ENCODE assay signal across 7 cellular contexts in genomic region chr4:9152182-9153007, GRCh38. TPM values are rescaled to one million over a fixed set of nuclear protein-coding genes. Genes with fewer than 3 reads are reported as not detected.
DNase-seq lines count a peak whose midpoint lies in the region; ATAC-seq, FAIRE-seq and TF ChIP-seq lines count a peak whose summit lies in the region.
"Not testable (repeated sequence)": the region's sequence is repeated elsewhere in the genome, so short reads cannot be mapped to it uniquely, and the experiment has no call there.

No MANE protein-coding gene starts in this region.

- not testable (repeated sequence) for H3K9me2 ChIP-seq in Karpas-422 (replicated peaks; ENCODE audit: insufficient read depth, low read length)

- DNase-seq in Karpas-422 (peak; percentile 93), SK-MEL-5 (ENCODE audit: low read depth, low spot score) (peak; percentile 96), HepG2 (ENCODE audit: low spot score) (peak; percentile 95), spleen (peak; percentile 99)
- DNase-seq in activated T-helper 1 cell treated with anti-CD3 and anti-CD28 coated beads, Interleukin-2, amount 50 U/mL, for 16 hours (ENCODE audit: low read depth in 1 of 2, low spot score in 1 of 2), result peak; percentile 93 to 94

- peak in 1 of 2 experiments; percentile 53; a peak in 2 of 4 replicates for TF ChIP-seq POLR2A in HepG2 (IDR thresholded peaks at IDR 0.05; ENCODE audit: insufficient read depth in 1 of 2, low read depth in 2 of 2, low read length in 2 of 2)
- not testable (repeated sequence) for TF ChIP-seq POLR2A in spleen (IDR thresholded peaks at IDR 0.05)

- intact Hi-C loops in HepG2 (cut with micrococcal nuclease; ENCODE audit: unreplicated experiment); spleen (cut with DNase I; ENCODE audit: low total_unique reads): not testable (repeated sequence)

- not testable (repeated sequence) for TF ChIP-seq RAD21 in HepG2 (CRISPR knock-in tag; IDR thresholded peaks at IDR 0.05)

- TF ChIP-seq EP300 in HepG2 (IDR thresholded peaks at IDR 0.05; ENCODE audit: low read depth in 2 of 2, low read length in 2 of 2); HepG2 (CRISPR knock-in tag; IDR thresholded peaks at IDR 0.05; ENCODE audit: borderline replicate concordance): not testable (repeated sequence)

- not testable (repeated sequence) for H3K9me3 ChIP-seq in Karpas-422 (ENCODE audit: low read length); HepG2 (ENCODE audit: low read length); spleen

- not testable (repeated sequence) for H3K79me2 ChIP-seq in Karpas-422 (ENCODE audit: low read length); HepG2 (ENCODE audit: insufficient read depth, low read length)

- not testable (repeated sequence) for H3K4me3 ChIP-seq in Karpas-422 (ENCODE audit: low read length)
- H3K4me3 ChIP-seq in HepG2 (replicated peaks in 1 of 3; ENCODE audit: insufficient read depth in 1 of 3, low read depth in 2 of 3, low read length in 3 of 3) (peak overlapping the region; percentile 58 to 75 (median 72); a peak in 5 of 6 replicates), spleen (peak overlapping the region; percentile 58 to 94 (median 75))

- peak overlapping the region; percentile 32 for H3K4me2 ChIP-seq in Karpas-422 (ENCODE audit: low read depth, low read length, poor library complexity, severe bottlenecking)
- peak overlapping the region; percentile 77 for H3K4me2 ChIP-seq in HepG2 (ENCODE audit: low read depth, low read length)

- H3K27me3 ChIP-seq in Karpas-422 (ENCODE audit: low read length); HepG2 (ENCODE audit: control insufficient read depth in 1 of 2, insufficient read depth in 2 of 2, low read length in 2 of 2); spleen (replicated peaks in 1 of 7): not testable (repeated sequence)

- H2AFZ ChIP-seq in Karpas-422 (ENCODE audit: low read length); HepG2 (ENCODE audit: low read length): not testable (repeated sequence)

- H3K4me1 ChIP-seq in Karpas-422 (ENCODE audit: low read length), result not testable (repeated sequence)
- H3K4me1 ChIP-seq in HepG2 (ENCODE audit: insufficient read depth, low read length) (peaks cover 19% of the 10 kb centered on the region), spleen (peaks cover 0 to 15% (median 3%) of the 10 kb centered on the region in 6 donors)

- H3K27ac ChIP-seq in Karpas-422 (ENCODE audit: low read length), result not testable (repeated sequence)
- H3K27ac ChIP-seq in HepG2 (ENCODE audit: extremely low read length, insufficient read depth, low read length) (peak overlapping the region; percentile 81), spleen (peak overlapping the region; percentile 84 to 94 (median 90))

- not testable (repeated sequence) for H3K9ac ChIP-seq in Karpas-422 (ENCODE audit: low read length)
- H3K9ac ChIP-seq in HepG2 (ENCODE audit: insufficient read depth, low read depth, low read length), result peak overlapping the region; percentile 70

- not testable (repeated sequence) for H3K36me3 ChIP-seq in Karpas-422 (ENCODE audit: insufficient read depth, low read length); HepG2 (replicated peaks in 1 of 2; ENCODE audit: control insufficient read depth in 1 of 2, insufficient read depth in 2 of 2, low read length in 2 of 2); spleen

- CTCF ChIA-PET in HepG2 (lab: Yijun Ruan, JAX; ENCODE audit: low intra/inter-chr PET ratio, low total read pairs), result not testable (repeated sequence)

- FAIRE-seq in endometrium (lab: Jason Lieb, UNC) (peak; percentile 100), HepG2 (lab: Jason Lieb, UNC) (peak; percentile 28)

- not testable (repeated sequence) for H4K20me1 ChIP-seq in Karpas-422 (ENCODE audit: insufficient read depth, low read depth, low read length); HepG2 (ENCODE audit: insufficient read depth, low read length)

- ATAC-seq in GM18909 (IDR thresholded peaks at IDR 0.05; ENCODE audit: poor library complexity, unreplicated experiment) (peak; percentile 79), HepG2 (peak; percentile 92)

- TF ChIP-seq CTCF in HepG2 (CRISPR knock-in tag; IDR thresholded peaks at IDR 0.05); spleen (IDR thresholded peaks at IDR 0.05 in 8 of 11, conservative IDR thresholded peaks at IDR 0.05 in 3 of 11): not testable (repeated sequence)

- in situ Hi-C loops in SK-MEL-5 (cut with HindIII; ENCODE audit: low pct_unique_long_range_greater_than_20kb, low sequenced_read_pairs); HepG2 (cut with HindIII; ENCODE audit: extremely low pct_ligation_motif_present, low pct_unique_long_range_greater_than_20kb): not testable (repeated sequence)

- WGBS in HepG2 (ENCODE audit: low lambda C conversion rate), result 2% methylated on average over 15 of the region's 63 CpGs
- WGBS in spleen, 5 donors, result 1 to 7% (median 1%) methylated on average over 27 to 63 of the region's 63 CpGs

- POLR2A ChIA-PET in HepG2 (lab: Yijun Ruan, JAX), result interaction anchor here (0.8 to 1.6 kb wide), 3 partner anchors 539 to 968 kb away, joined by 3 to 4 read pairs (median 3); partner anchors contain the start of gene WDR1

- BruUV-seq in HepG2 (replicated peaks; lab: Mats Ljungman, UMichigan), result not testable (repeated sequence)

TF ChIP-seq in HepG2, 621 proteins besides CTCF, POLR2A, EP300 and RAD21 (continues in another document):
- peak; percentile 40; the same call in 1 of the 2 replicates for TF ChIP-seq SALL1 (CRISPR knock-in tag; IDR thresholded peaks at IDR 0.05)
- TF ChIP-seq ZFX (CRISPR knock-in tag; IDR thresholded peaks at IDR 0.05; ENCODE audit: low read depth), result peak; percentile 72
- peak; percentile 56 for TF ChIP-seq ZNF350 (CRISPR knock-in tag; IDR thresholded peaks at IDR 0.05; ENCODE audit: borderline replicate concordance, low read depth)

RNA-seq across cellular contexts. Expression of gene FAM90A26, which starts 17.8 kb away (rescaled TPM):
- not detected in 2 replicates for total RNA-seq in Karpas-422 (2014; rRNA removed; shearing (Covaris generic); ENCODE audit: low replicate concordance)
- not detected in 2 replicates for total RNA-seq in SK-MEL-5 (2014; rRNA removed; shearing (Covaris generic))
- not detected in 2 replicates for polyA plus RNA-seq in SK-MEL-5 (2015; cell fraction: cytosol; rRNA removed)
- not detected in 2 replicates for polyA plus RNA-seq in SK-MEL-5 (2015; cell fraction: nucleus; rRNA removed)
- total RNA-seq in HepG2 (2016; rRNA removed; fragmentation: Illumina TruSeq; extraction: Trizol) (not detected in 2 replicates), spleen (not detected)
- total RNA-seq in HepG2 (2016; cell fraction: cytosol; rRNA removed; fragmentation: Illumina TruSeq; extraction: Trizol; ENCODE audit: low read depth), result not detected in 2 replicates
- not detected in 2 replicates for total RNA-seq in HepG2 (2016; cell fraction: insoluble cytoplasmic fraction; rRNA removed; fragmentation: Illumina TruSeq; extraction: Trizol)
- total RNA-seq in HepG2 (2016; cell fraction: membrane; rRNA removed; fragmentation: Illumina TruSeq; extraction: Trizol), result not detected in 2 replicates
- not detected in 2 replicates for total RNA-seq in HepG2 (2016; cell fraction: nucleus; rRNA removed; fragmentation: Illumina TruSeq; extraction: Trizol)
- polyA plus RNA-seq in HepG2 (2011; rRNA removed) (not detected in 2 replicates), spleen (not detected)
- not detected in 2 replicates for polyA plus RNA-seq in HepG2 (2011; cell fraction: cytosol; rRNA removed)
- polyA plus RNA-seq in HepG2 (2011; cell fraction: nucleus; rRNA removed), result not detected in 2 replicates
- polyA plus RNA-seq in HepG2 (2012), result not detected in 2 replicates
- polyA plus RNA-seq in HepG2 (2016; cell fraction: cytosol; fragmentation: Illumina TruSeq; extraction: Trizol; ENCODE audit: low read depth), result not detected in 2 replicates
- polyA plus RNA-seq in HepG2 (2016; cell fraction: insoluble cytoplasmic fraction; fragmentation: Illumina TruSeq; extraction: Trizol; ENCODE audit: low read depth), result not detected in 2 replicates
- not detected in 2 replicates for polyA plus RNA-seq in HepG2 (2016; cell fraction: membrane; fragmentation: Illumina TruSeq; extraction: Trizol; ENCODE audit: low read depth)
- polyA plus RNA-seq in HepG2 (2016; cell fraction: nucleus; fragmentation: Illumina TruSeq; extraction: Trizol; ENCODE audit: insufficient read depth, low read depth), result not detected in 2 replicates
- polyA minus RNA-seq in HepG2 (2011; rRNA and poly(A)+ RNA removed; ENCODE audit: low replicate concordance), result not detected in 2 replicates
- not detected in 2 replicates for polyA minus RNA-seq in HepG2 (2011; cell fraction: cytosol; rRNA and poly(A)+ RNA removed)
- not detected in 2 replicates for polyA minus RNA-seq in HepG2 (2011; cell fraction: nucleus; rRNA and poly(A)+ RNA removed)

RNA-seq across cellular contexts. Expression of gene USP17L10, which starts 58.1 kb away (rescaled TPM):
- not detected in 2 replicates for total RNA-seq in Karpas-422 (2014; rRNA removed; shearing (Covaris generic); ENCODE audit: low replicate concordance)
- not detected in 2 replicates for total RNA-seq in SK-MEL-5 (2014; rRNA removed; shearing (Covaris generic))
- polyA plus RNA-seq in SK-MEL-5 (2015; cell fraction: cytosol; rRNA removed), result not detected in 2 replicates
- not detected in 2 replicates for polyA plus RNA-seq in SK-MEL-5 (2015; cell fraction: nucleus; rRNA removed)
- total RNA-seq in HepG2 (2016; rRNA removed; fragmentation: Illumina TruSeq; extraction: Trizol), result not detected in 2 replicates
- not detected in 2 replicates for total RNA-seq in HepG2 (2016; cell fraction: cytosol; rRNA removed; fragmentation: Illumina TruSeq; extraction: Trizol; ENCODE audit: low read depth)
- not detected in 2 replicates for total RNA-seq in HepG2 (2016; cell fraction: insoluble cytoplasmic fraction; rRNA removed; fragmentation: Illumina TruSeq; extraction: Trizol)
- not detected in 2 replicates for total RNA-seq in HepG2 (2016; cell fraction: membrane; rRNA removed; fragmentation: Illumina TruSeq; extraction: Trizol)
- total RNA-seq in HepG2 (2016; cell fraction: nucleus; rRNA removed; fragmentation: Illumina TruSeq; extraction: Trizol), result not detected in 2 replicates
- polyA plus RNA-seq in HepG2 (2011; rRNA removed), result not detected in 2 replicates
- not detected in 2 replicates for polyA plus RNA-seq in HepG2 (2011; cell fraction: cytosol; rRNA removed)
- polyA plus RNA-seq in HepG2 (2011; cell fraction: nucleus; rRNA removed), result not detected in 2 replicates
- not detected in 2 replicates for polyA plus RNA-seq in HepG2 (2012)
- polyA plus RNA-seq in HepG2 (2016; cell fraction: cytosol; fragmentation: Illumina TruSeq; extraction: Trizol; ENCODE audit: low read depth), result not detected in 2 replicates
- not detected in 2 replicates for polyA plus RNA-seq in HepG2 (2016; cell fraction: insoluble cytoplasmic fraction; fragmentation: Illumina TruSeq; extraction: Trizol; ENCODE audit: low read depth)
- not detected in 2 replicates for polyA plus RNA-seq in HepG2 (2016; cell fraction: membrane; fragmentation: Illumina TruSeq; extraction: Trizol; ENCODE audit: low read depth)
- not detected in 2 replicates for polyA plus RNA-seq in HepG2 (2016; cell fraction: nucleus; fragmentation: Illumina TruSeq; extraction: Trizol; ENCODE audit: insufficient read depth, low read depth)
- not detected in 2 replicates for polyA minus RNA-seq in HepG2 (2011; rRNA and poly(A)+ RNA removed; ENCODE audit: low replicate concordance)
- not detected in 2 replicates for polyA minus RNA-seq in HepG2 (2011; cell fraction: cytosol; rRNA and poly(A)+ RNA removed)
- not detected in 2 replicates for polyA minus RNA-seq in HepG2 (2011; cell fraction: nucleus; rRNA and poly(A)+ RNA removed)
- not detected for total RNA-seq in spleen
- not detected for polyA plus RNA-seq in spleen
